In the genomic region with DNA sequence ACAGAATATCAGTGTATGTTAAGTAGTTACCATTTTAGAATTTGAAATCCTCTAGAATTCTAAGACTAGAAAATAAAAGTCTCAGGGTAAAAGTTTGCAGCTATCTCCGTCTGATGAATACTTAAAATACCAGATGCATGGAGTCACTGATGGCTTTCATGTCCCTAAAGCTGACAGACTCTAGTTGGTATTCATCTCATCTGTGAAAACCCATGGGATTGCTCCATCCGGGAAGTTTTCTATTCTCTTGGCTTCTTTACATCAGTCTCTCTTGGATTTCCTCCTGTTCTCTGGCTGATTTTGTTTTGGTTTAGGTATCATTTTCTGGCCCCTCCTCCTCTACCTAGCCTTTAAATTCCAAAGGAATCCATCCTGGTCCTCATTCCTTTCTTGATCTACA, we compare ENCODE assay signal across 23 cellular contexts.
"Had no signal": no experiment of that assay in that cellular context is flagged by ENCODE, and none has a peak within 500 bp of the region (broad histone marks: within the 10 kb centered on the region; RNA-seq: fewer than 3 reads in every experiment).

No MANE protein-coding gene starts in this region.

- H3K4me1 ChIP-seq: gastroesophageal sphincter, heart left ventricle, lower lobe of right lung, tibial nerve had no signal

- FAIRE-seq: endometrium, islet of Langerhans had no signal

- ATAC-seq: activated CD8-positive, alpha-beta T cell treated with anti-CD3 and anti-CD28 coated beads for 36 hours; activated T-helper 17 cell treated with anti-CD3 and anti-CD28 coated beads, Interleukin-2, amount 50 U/mL, for 72 hours; gastroesophageal sphincter; heart left ventricle; lower lobe of right lung; stimulated activated naive CD8-positive, alpha-beta T cell treated with anti-CD3 and anti-CD28 coated beads, Interleukin-15, Interleukin-2, amounts not matched to agents 100 U/mL and 50 U/mL, for 24 hours had no signal

- H3K4me3 ChIP-seq: coronary artery, gastroesophageal sphincter, heart left ventricle, lower lobe of right lung, tibial nerve had no signal

- H3K36me3 ChIP-seq: gastroesophageal sphincter, heart left ventricle, lower lobe of right lung, tibial nerve had no signal

- H3K27ac ChIP-seq: coronary artery, gastroesophageal sphincter, heart left ventricle, lower lobe of right lung, tibial nerve had no signal

- H3K9me3 ChIP-seq: lower lobe of right lung had no signal

- DNase-seq: activated CD4-positive, alpha-beta T cell treated with anti-CD3 and anti-CD28 coated beads, Interleukin-2, amount 10 ng/mL, durations not matched to agents 24 days and 14 days; activated CD8-positive, alpha-beta T cell treated with anti-CD3 and anti-CD28 coated beads for 36 hours; activated naive CD4-positive, alpha-beta T cell; activated naive CD8-positive, alpha-beta T cell treated with anti-CD3 and anti-CD28 coated beads for 36 hours; activated T-cell treated with anti-CD3 and anti-CD28 coated beads, Interleukin-2, amount 50 U/mL, for 1 hour; amygdala; erythroblast; heart left ventricle; lower lobe of right lung; midbrain; nephron progenitor cell; occipital lobe; stimulated activated CD4-positive, alpha-beta T cell treated with anti-CD3 and anti-CD28 coated beads, Interleukin-2, amount 100 ng/mL, for 24 hours; stimulated activated naive CD8-positive, alpha-beta T cell treated with anti-CD3 and anti-CD28 coated beads, Interleukin-15, Interleukin-2, amounts not matched to agents 100 U/mL and 50 U/mL, for 24 hours; substantia nigra; T-helper 1 cell; T-helper 9 cell had no signal

- H3K27me3 ChIP-seq: gastroesophageal sphincter, tibial nerve had no signal
